9 cellular contexts compared by ENCODE assay signal in the genomic region with DNA sequence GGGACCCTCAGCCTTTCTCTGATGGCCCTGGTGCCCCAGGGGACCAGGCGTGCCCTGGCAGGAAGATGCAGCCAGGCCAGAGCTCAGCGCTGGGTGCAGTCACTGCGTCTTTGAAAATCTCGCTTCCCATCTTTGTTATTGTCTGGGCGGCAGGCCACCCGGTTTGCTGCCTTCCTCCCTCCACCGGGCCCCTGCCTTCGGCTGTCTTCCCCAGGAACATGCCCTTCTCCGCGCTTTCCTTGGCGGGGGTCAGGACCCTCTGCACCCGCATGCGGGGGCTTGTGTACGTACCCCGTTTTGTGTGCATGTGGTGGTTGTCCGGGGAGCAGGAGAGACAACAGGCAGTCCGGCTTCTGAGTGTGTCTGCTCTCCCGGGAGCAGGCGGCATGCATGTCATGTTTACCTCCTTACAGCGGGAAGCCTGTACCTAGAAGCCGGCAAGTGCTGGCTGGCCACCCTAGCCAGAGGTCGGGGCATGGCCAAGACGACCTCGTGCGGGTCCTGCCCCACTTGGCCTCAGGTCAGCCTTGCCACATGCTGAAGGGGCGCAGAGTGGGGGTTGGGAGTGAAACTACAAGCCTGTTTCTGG. TPM values are rescaled to one million over a fixed set of nuclear protein-coding genes. Genes with fewer than 3 reads are reported as not detected.
A peak's percentile ranks its signal among the peaks of the same experiment; 100 is the strongest.
DNase-seq lines count a peak whose midpoint lies in the region; ATAC-seq and TF ChIP-seq lines count a peak whose summit lies in the region.
"Had no signal": no experiment of that assay in that cellular context is flagged by ENCODE, and none has a peak within 500 bp of the region (broad histone marks: within the 10 kb centered on the region; RNA-seq: fewer than 3 reads in every experiment).

No MANE protein-coding gene starts in this region.

- H3K4me1 Mint-ChIP-seq in WTC11, result peaks cover 51% of the 10 kb centered on the region
- peaks cover 28% of the 10 kb centered on the region for H3K4me1 Mint-ChIP-seq in osteocyte (ENCODE audit: unreplicated experiment)

- TF ChIP-seq CTCF in AG10803 (conservative IDR thresholded peaks at IDR 0.05; ENCODE audit: low read length) (no peak), WTC11 (IDR thresholded peaks at IDR 0.05) (no peak), foreskin fibroblast (IDR thresholded peaks at IDR 0.05; ENCODE audit: low read depth, low read length) (no peak), osteocyte (IDR thresholded peaks at IDR 0.05) (no peak)

- H3K9me3 Mint-ChIP-seq in WTC11 (no peaks in the 10 kb centered on the region), osteocyte (ENCODE audit: unreplicated experiment) (no peaks in the 10 kb centered on the region)

- no peak for DNase-seq in AG10803 (ENCODE audit: low read depth)
- DNase-seq in WTC11 (ENCODE audit: low spot score), result no peak
- DNase-seq in foreskin fibroblast, result peak in 1 of 2 donors; percentile 53
- DNase-seq in osteocyte (ENCODE audit: extremely low spot score, unreplicated experiment), result no peak
- no peak for DNase-seq in A172 (ENCODE audit: low spot score)
- no peak for DNase-seq in COR-L47 (lab: John Stamatoyannopoulos, UW)
- DNase-seq in stimulated activated naive CD8-positive, alpha-beta T cell treated with anti-CD3 and anti-CD28 coated beads, Interleukin-15, Interleukin-2, amounts not matched to agents 100 U/mL and 50 U/mL, for 24 hours, result no peak
- DNase-seq in NCI-H2107 (lab: John Stamatoyannopoulos, UW), result no peak

- H3K27me3 Mint-ChIP-seq in WTC11 (ENCODE audit: low read depth) (peaks cover 3% of the 10 kb centered on the region; the same call in 1 of the 2 replicates), osteocyte (ENCODE audit: unreplicated experiment) (no peaks in the 10 kb centered on the region)

- CTCF ChIA-PET in WTC11 (lab: Charles Lee), result interaction anchor here (1.1 to 10.1 kb wide), 8 partner anchors 9 to 288 kb away, joined by 3 to 93 read pairs (median 8); no protein-coding TSS in a partner anchor

- H3K4me3 Mint-ChIP-seq in WTC11 (peak overlapping the region; percentile 69), osteocyte (ENCODE audit: unreplicated experiment) (peak overlapping the region; percentile 79)

- H3K27ac Mint-ChIP-seq in WTC11, result no peak overlapping the region
- H3K27ac Mint-ChIP-seq in osteocyte (ENCODE audit: unreplicated experiment), result no peak overlapping the region
- H3K27ac Mint-ChIP-seq: CD14-positive monocyte had no signal

- no peak for ATAC-seq in WTC11
- ATAC-seq in stimulated activated naive CD8-positive, alpha-beta T cell treated with anti-CD3 and anti-CD28 coated beads, Interleukin-15, Interleukin-2, amounts not matched to agents 100 U/mL and 50 U/mL, for 24 hours, result no peak

- peak overlapping the region; percentile 69 for H3K4me3 ChIP-seq in AG10803 (ENCODE audit: low read length)
- H3K4me3 ChIP-seq in foreskin fibroblast (ENCODE audit: low read depth in 1 of 2, low read length in 2 of 2), result peak overlapping the region; percentile 71 to 74

- H3K36me3 Mint-ChIP-seq in WTC11 (no peaks in the 10 kb centered on the region), osteocyte (ENCODE audit: unreplicated experiment) (no peaks in the 10 kb centered on the region)

- POLR2A ChIA-PET in WTC11 (lab: Charles Lee), result no interaction called here

TF ChIP-seq in WTC11, 78 proteins besides CTCF, POLR2A, EP300 and RAD21:
- TF ChIP-seq FOXP1 (CRISPR knock-in tag; IDR thresholded peaks at IDR 0.05; ENCODE audit: borderline replicate concordance) (no peak), KAT7 (CRISPR knock-in tag; IDR thresholded peaks at IDR 0.05; ENCODE audit: borderline replicate concordance) (no peak), NR1H2 (CRISPR knock-in tag; IDR thresholded peaks at IDR 0.05) (no peak), TCF7 (CRISPR knock-in tag; IDR thresholded peaks at IDR 0.05; ENCODE audit: low read depth) (no peak), TP53 (CRISPR knock-in tag; IDR thresholded peaks at IDR 0.05) (no peak), FOXK1 (CRISPR knock-in tag; IDR thresholded peaks at IDR 0.05) (no peak), ZNF423 (CRISPR knock-in tag; IDR thresholded peaks at IDR 0.05) (no peak), ZNF671 (CRISPR knock-in tag; IDR thresholded peaks at IDR 0.05) (no peak), NFYB (CRISPR knock-in tag; conservative IDR thresholded peaks at IDR 0.05; ENCODE audit: low read depth) (no peak), CDX4 (CRISPR knock-in tag; IDR thresholded peaks at IDR 0.05; ENCODE audit: borderline replicate concordance) (no peak)
- TF ChIP-seq, protein P1, sequence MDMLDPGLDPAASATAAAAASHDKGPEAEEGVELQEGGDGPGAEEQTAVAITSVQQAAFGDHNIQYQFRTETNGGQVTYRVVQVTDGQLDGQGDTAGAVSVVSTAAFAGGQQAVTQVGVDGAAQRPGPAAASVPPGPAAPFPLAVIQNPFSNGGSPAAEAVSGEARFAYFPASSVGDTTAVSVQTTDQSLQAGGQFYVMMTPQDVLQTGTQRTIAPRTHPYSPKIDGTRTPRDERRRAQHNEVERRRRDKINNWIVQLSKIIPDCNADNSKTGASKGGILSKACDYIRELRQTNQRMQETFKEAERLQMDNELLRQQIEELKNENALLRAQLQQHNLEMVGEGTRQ (CRISPR knock-in tag; IDR thresholded peaks at IDR 0.05), result no peak

RNA-seq across cellular contexts. Expression of gene DAB2IP, which starts 49.5 kb away (rescaled TPM):
- 35.0 to 52.6 TPM (median 35.7 TPM) in 3 replicates for total RNA-seq in WTC11 (2021)
- 43.6 and 47.9 TPM in 2 replicates for total RNA-seq in osteocyte
- total RNA-seq in A172 (2014; rRNA removed; shearing (Covaris generic)), result 15.8 and 19.1 TPM in 2 replicates
